In the genomic region with DNA sequence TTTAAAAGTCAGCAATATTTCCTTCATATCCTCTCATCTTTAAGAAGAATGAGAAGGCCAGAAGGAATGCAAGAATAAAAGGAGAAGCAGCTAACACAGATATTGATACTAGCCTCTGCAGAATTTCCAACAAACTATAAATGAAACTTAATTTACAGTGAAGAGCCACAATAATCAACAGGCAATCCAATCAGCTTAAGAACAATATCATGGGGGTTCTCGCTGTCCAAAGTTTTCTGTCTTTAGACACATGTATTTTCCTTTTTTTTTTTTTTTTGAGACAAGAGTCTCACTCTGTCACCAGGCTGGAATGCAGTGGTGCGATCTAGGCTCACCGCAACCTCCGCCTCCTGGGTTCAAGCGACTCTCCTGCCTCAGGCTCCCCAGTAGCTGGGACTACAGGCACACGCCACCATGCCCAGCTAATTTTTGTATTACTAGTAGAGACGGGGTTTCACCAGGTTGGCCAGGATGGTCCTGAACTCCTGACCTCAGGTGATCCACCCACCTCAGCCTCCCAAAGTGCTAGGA, we compare ENCODE assay signal across 1 cellular context.
A peak's percentile ranks its signal among the peaks of the same experiment; 100 is the strongest.
TF ChIP-seq lines count a peak whose summit lies in the region.

No MANE protein-coding gene starts in this region.

TF ChIP-seq in A549, 52 proteins besides CTCF, POLR2A, EP300 and RAD21:
- TF ChIP-seq MAFK (IDR thresholded peaks at IDR 0.05; ENCODE audit: partially characterized antibody), result peak; percentile 23
